33 cellular contexts compared by ENCODE assay signal in genomic region chr4:77293426-77293825, GRCh38.
DNase-seq lines count a peak whose midpoint lies in the region; FAIRE-seq and TF ChIP-seq lines count a peak whose summit lies in the region.
"Had no signal": no experiment of that assay in that cellular context is flagged by ENCODE, and none has a peak within 500 bp of the region (broad histone marks: within the 10 kb centered on the region; RNA-seq: fewer than 3 reads in every experiment).

No MANE protein-coding gene starts in this region.

- no peak overlapping the region for H2AFZ ChIP-seq in mesenchymal stem cell (ENCODE audit: low read depth, low read length)

- H2AK5ac ChIP-seq in mesenchymal stem cell (ENCODE audit: low read length, severe bottlenecking): no peak overlapping the region

- no peaks in the 10 kb centered on the region for H3K4me1 ChIP-seq in mesenchymal stem cell (ENCODE audit: control insufficient read depth, insufficient read depth, low read depth, low read length)
- H3K4me1 ChIP-seq: A549; BE2C; BLaER1; BLaER1 treated with 17β-estradiol and CSF1 and Interleukin-3, amounts not matched to agents 10 nM and 100 nM; Caco-2 had no signal

- no peaks in the 10 kb centered on the region for H3K9me3 ChIP-seq in mesenchymal stem cell (ENCODE audit: control insufficient read depth, low read length)
- H3K9me3 ChIP-seq: A549, BE2C, Caco-2 had no signal

- H3K23ac ChIP-seq in mesenchymal stem cell (ENCODE audit: low read length in 2 of 2): no peak overlapping the region

- H3K9ac ChIP-seq in mesenchymal stem cell (ENCODE audit: low read length): no peak overlapping the region
- H3K9ac ChIP-seq: BLaER1; BLaER1 treated with 17β-estradiol and CSF1 and Interleukin-3, amounts not matched to agents 10 nM and 100 nM had no signal

- H3K27me3 ChIP-seq in bronchial epithelial cell (ENCODE audit: control insufficient read depth, insufficient read depth, low read length): no peaks in the 10 kb centered on the region
- H3K27me3 ChIP-seq in mesenchymal stem cell (ENCODE audit: control insufficient read depth in 1 of 2, insufficient read depth in 1 of 2, low read length in 2 of 2): peaks cover 0 to 8% of the 10 kb centered on the region in 2 experiments
- H3K27me3 ChIP-seq: BE2C; BLaER1; BLaER1 treated with 17β-estradiol and CSF1 and Interleukin-3, amounts not matched to agents 10 nM and 100 nM had no signal

- FAIRE-seq in bronchial epithelial cell (lab: Jason Lieb, UNC): no peak
- FAIRE-seq: A204.1, A549, D721Med had no signal

- H3K36me3 ChIP-seq in bronchial epithelial cell (ENCODE audit: control insufficient read depth, insufficient read depth, low read length): no peaks in the 10 kb centered on the region
- no peaks in the 10 kb centered on the region for H3K36me3 ChIP-seq in mesenchymal stem cell (ENCODE audit: control insufficient read depth in 1 of 2, insufficient read depth in 2 of 2, low read depth in 1 of 2, low read length in 2 of 2)
- H3K36me3 ChIP-seq: BE2C; BLaER1; BLaER1 treated with 17β-estradiol and CSF1 and Interleukin-3, amounts not matched to agents 10 nM and 100 nM had no signal

- H3K79me1 ChIP-seq in mesenchymal stem cell (replicated peaks; ENCODE audit: low read length, poor library complexity, severe bottlenecking): no peaks in the 10 kb centered on the region

- no peak overlapping the region for H3K18ac ChIP-seq in mesenchymal stem cell (ENCODE audit: low read depth in 1 of 2, low read length in 2 of 2)

- H4K8ac ChIP-seq in mesenchymal stem cell (ENCODE audit: low read length): no peak overlapping the region

- H2BK5ac ChIP-seq in mesenchymal stem cell (ENCODE audit: low read depth, low read length, poor library complexity, severe bottlenecking): no peak overlapping the region

- H3K4ac ChIP-seq in mesenchymal stem cell (ENCODE audit: low read depth in 1 of 2, low read length in 2 of 2): no peak overlapping the region

- H3K27ac ChIP-seq in mesenchymal stem cell (ENCODE audit: low read length, poor library complexity, severe bottlenecking): no peak overlapping the region
- H3K27ac ChIP-seq: 22Rv1; A549; BLaER1; BLaER1 treated with 17β-estradiol and CSF1 and Interleukin-3, amounts not matched to agents 10 nM and 100 nM; C4-2B had no signal

- H4K91ac ChIP-seq in mesenchymal stem cell (ENCODE audit: low read length): no peak overlapping the region

- peak overlapping the region; percentile 6 for H3K4me2 ChIP-seq in mesenchymal stem cell (ENCODE audit: low read length, poor library complexity, severe bottlenecking)
- H3K4me2 ChIP-seq: A549; BLaER1; BLaER1 treated with 17β-estradiol and CSF1 and Interleukin-3, amounts not matched to agents 10 nM and 100 nM had no signal

- no peak overlapping the region for H3K14ac ChIP-seq in mesenchymal stem cell (ENCODE audit: low read length in 2 of 2)

- no peak for TF ChIP-seq CTCF in bronchial epithelial cell (IDR thresholded peaks at IDR 0.05; ENCODE audit: insufficient read depth, low read length, severe bottlenecking)
- no peak for TF ChIP-seq CTCF in epithelial cell of esophagus (IDR thresholded peaks at IDR 0.05; ENCODE audit: insufficient read depth, low read depth, low read length, missing control alignments)

- no peak overlapping the region for H2BK15ac ChIP-seq in mesenchymal stem cell (ENCODE audit: low read depth, poor library complexity, severe bottlenecking)

- no peak overlapping the region for H3K4me3 ChIP-seq in bronchial epithelial cell (ENCODE audit: low read depth, low read length)
- H3K4me3 ChIP-seq in epithelial cell of esophagus (ENCODE audit: low read length): no peak overlapping the region
- no peak overlapping the region for H3K4me3 ChIP-seq in mesenchymal stem cell (ENCODE audit: insufficient read depth in 1 of 2, low read depth in 1 of 2, low read length in 2 of 2)
- H3K4me3 ChIP-seq: A549; BLaER1; BLaER1 treated with 17β-estradiol and CSF1 and Interleukin-3, amounts not matched to agents 10 nM and 100 nM had no signal

- DNase-seq in bronchial epithelial cell (ENCODE audit: low read depth): peak; percentile 61
- DNase-seq in epithelial cell of esophagus (ENCODE audit: low read depth): peak; percentile 69
- DNase-seq in mesenchymal stem cell: no peak
- DNase-seq in germinal center (ENCODE audit: low spot score): no peak
- no peak for DNase-seq in NCI-H1048 (lab: John Stamatoyannopoulos, UW)
- DNase-seq in pons (ENCODE audit: low spot score): no peak
- DNase-seq: 8988T; ACHN; AML-193; BE2C; C1 segment of cervical spinal cord; Caco-2; Calu3; CD4-positive, alpha-beta memory T cell; CD4-positive, alpha-beta T cell; CD4-positive, CD25-positive, alpha-beta regulatory T cell; CD8-positive, alpha-beta memory T cell; CD8-positive, alpha-beta T cell; COR-L47; DMS 273 treated with DMSO at 0.1 percent for 48 hours; DMS153; DMS53; DMS79; DMS79 treated with DMSO at 0.1 percent for 48 hours; DND-41; EL had no signal

- H2BK120ac ChIP-seq in mesenchymal stem cell (ENCODE audit: low read depth, low read length): no peak overlapping the region

- H2BK12ac ChIP-seq in mesenchymal stem cell (ENCODE audit: low read length in 2 of 2): no peak overlapping the region

Comparison
In these comparisons a context has a peak if more than half of its experiments do, and no peak if none do; other contexts are left out.
1. DNase-seq: peak in bronchial epithelial cell (single experiment) and epithelial cell of esophagus (single experiment); none in mesenchymal stem cell (single experiment), germinal center (single experiment), NCI-H1048 (single experiment) and pons (single experiment).